16 cellular contexts compared by ENCODE assay signal in genomic region chr7:70777251-70777650, GRCh38.
DNase-seq lines count a peak whose midpoint lies in the region; ATAC-seq and TF ChIP-seq lines count a peak whose summit lies in the region.
"Had no signal": no experiment of that assay in that cellular context is flagged by ENCODE, and none has a peak within 500 bp of the region (broad histone marks: within the 10 kb centered on the region; RNA-seq: fewer than 3 reads in every experiment).

No MANE protein-coding gene starts in this region.

- no peak for DNase-seq in activated naive CD8-positive, alpha-beta T cell treated with anti-CD3 and anti-CD28 coated beads, Interleukin-2, amount 10 ng/mL, durations not matched to agents 7 days and 5 days
- DNase-seq in activated naive CD8-positive, alpha-beta T cell treated with anti-CD3 and anti-CD28 coated beads for 36 hours: no peak
- no peak for DNase-seq in activated CD8-positive, alpha-beta T cell treated with anti-CD3 and anti-CD28 coated beads for 36 hours
- no peak for DNase-seq in effector memory CD8-positive, alpha-beta T cell
- DNase-seq in COLO829 (ENCODE audit: low spot score) (no peak), dedifferentiated amniotic fluid mesenchymal stem cell (ENCODE audit: extremely low spot score) (no peak)
- DNase-seq: activated B cell treated with CpG ODN at 0.5 μM for 24 hours; naive thymus-derived CD4-positive, alpha-beta T cell; NCI-H2081; NCI-H446; OCI-M1; small intestine had no signal

- H3K4me1 Mint-ChIP-seq in activated naive CD8-positive, alpha-beta T cell treated with anti-CD3 and anti-CD28 coated beads, Interleukin-2, amount 10 ng/mL, durations not matched to agents 7 days and 5 days: peaks cover 26% of the 10 kb centered on the region
- no peaks in the 10 kb centered on the region for H3K4me1 Mint-ChIP-seq in activated naive CD8-positive, alpha-beta T cell treated with anti-CD3 and anti-CD28 coated beads for 36 hours
- H3K4me1 Mint-ChIP-seq in activated CD8-positive, alpha-beta T cell treated with anti-CD3 and anti-CD28 coated beads for 36 hours (ENCODE audit: low read depth): peaks cover 12% of the 10 kb centered on the region
- H3K4me1 Mint-ChIP-seq in effector memory CD8-positive, alpha-beta T cell (ENCODE audit: low read depth in 2 of 2): peaks cover 36 to 40% of the 10 kb centered on the region in 2 donors
- H3K4me1 Mint-ChIP-seq: activated B cell treated with CpG ODN at 0.5 μM for 24 hours had no signal

- ATAC-seq in activated naive CD8-positive, alpha-beta T cell treated with anti-CD3 and anti-CD28 coated beads, Interleukin-2, amount 10 ng/mL, durations not matched to agents 7 days and 5 days (ENCODE audit: low read depth): no peak
- no peak for ATAC-seq in activated CD8-positive, alpha-beta T cell treated with anti-CD3 and anti-CD28 coated beads for 36 hours
- no peak for ATAC-seq in effector memory CD8-positive, alpha-beta T cell (replicated peaks)
- ATAC-seq in HG03520 (IDR thresholded peaks at IDR 0.05; ENCODE audit: unreplicated experiment): no peak
- ATAC-seq: naive thymus-derived CD4-positive, alpha-beta T cell had no signal

- H3K9me3 Mint-ChIP-seq in activated naive CD8-positive, alpha-beta T cell treated with anti-CD3 and anti-CD28 coated beads, Interleukin-2, amount 10 ng/mL, durations not matched to agents 7 days and 5 days: no peaks in the 10 kb centered on the region
- no peaks in the 10 kb centered on the region for H3K9me3 Mint-ChIP-seq in activated naive CD8-positive, alpha-beta T cell treated with anti-CD3 and anti-CD28 coated beads for 36 hours
- H3K9me3 Mint-ChIP-seq in activated CD8-positive, alpha-beta T cell treated with anti-CD3 and anti-CD28 coated beads for 36 hours: no peaks in the 10 kb centered on the region
- no peaks in the 10 kb centered on the region for H3K9me3 Mint-ChIP-seq in effector memory CD8-positive, alpha-beta T cell
- H3K9me3 Mint-ChIP-seq: activated B cell treated with CpG ODN at 0.5 μM for 24 hours; endodermal cell; mesothelial cell of epicardium; naive thymus-derived CD4-positive, alpha-beta T cell had no signal

- POLR2A ChIA-PET in activated naive CD8-positive, alpha-beta T cell treated with anti-CD3 and anti-CD28 coated beads, Interleukin-2, amount 10 ng/mL, durations not matched to agents 7 days and 5 days (lab: Charles Lee): no interaction called here
- POLR2A ChIA-PET in activated CD8-positive, alpha-beta T cell treated with anti-CD3 and anti-CD28 coated beads for 36 hours (lab: Charles Lee): interaction anchor here (1.5 kb wide), 1 partner anchor 10 kb away, joined by 3 read pairs; no protein-coding TSS in a partner anchor

- peaks cover 2% of the 10 kb centered on the region for H3K36me3 Mint-ChIP-seq in activated naive CD8-positive, alpha-beta T cell treated with anti-CD3 and anti-CD28 coated beads, Interleukin-2, amount 10 ng/mL, durations not matched to agents 7 days and 5 days
- H3K36me3 Mint-ChIP-seq in activated naive CD8-positive, alpha-beta T cell treated with anti-CD3 and anti-CD28 coated beads for 36 hours: no peaks in the 10 kb centered on the region
- H3K36me3 Mint-ChIP-seq in activated CD8-positive, alpha-beta T cell treated with anti-CD3 and anti-CD28 coated beads for 36 hours (ENCODE audit: low read depth): no peaks in the 10 kb centered on the region
- H3K36me3 Mint-ChIP-seq in effector memory CD8-positive, alpha-beta T cell (ENCODE audit: insufficient read depth): peaks cover 68% of the 10 kb centered on the region
- H3K36me3 Mint-ChIP-seq: activated naive CD8-positive, alpha-beta T cell had no signal

- intact Hi-C loops in activated CD8-positive, alpha-beta T cell treated with anti-CD3 and anti-CD28 coated beads for 36 hours (cut with micrococcal nuclease): no loop called here

- CTCF ChIA-PET in activated CD8-positive, alpha-beta T cell treated with anti-CD3 and anti-CD28 coated beads for 36 hours (lab: Charles Lee): no interaction called here

- TF ChIP-seq CTCF in activated CD8-positive, alpha-beta T cell treated with anti-CD3 and anti-CD28 coated beads for 36 hours (IDR thresholded peaks at IDR 0.05): no peak

- H3K4me3 Mint-ChIP-seq in activated naive CD8-positive, alpha-beta T cell treated with anti-CD3 and anti-CD28 coated beads, Interleukin-2, amount 10 ng/mL, durations not matched to agents 7 days and 5 days: peak overlapping the region; percentile 25
- H3K4me3 Mint-ChIP-seq in activated naive CD8-positive, alpha-beta T cell treated with anti-CD3 and anti-CD28 coated beads for 36 hours: no peak overlapping the region
- no peak overlapping the region for H3K4me3 Mint-ChIP-seq in activated CD8-positive, alpha-beta T cell treated with anti-CD3 and anti-CD28 coated beads for 36 hours
- peak overlapping the region in 1 of 2 donors; percentile 38 for H3K4me3 Mint-ChIP-seq in effector memory CD8-positive, alpha-beta T cell
- H3K4me3 Mint-ChIP-seq: activated B cell treated with CpG ODN at 0.5 μM for 24 hours; activated naive CD8-positive, alpha-beta T cell; endodermal cell; mesothelial cell of epicardium had no signal

- peak overlapping the region; percentile 44 for H3K27ac Mint-ChIP-seq in activated naive CD8-positive, alpha-beta T cell treated with anti-CD3 and anti-CD28 coated beads, Interleukin-2, amount 10 ng/mL, durations not matched to agents 7 days and 5 days
- no peak overlapping the region for H3K27ac Mint-ChIP-seq in activated naive CD8-positive, alpha-beta T cell treated with anti-CD3 and anti-CD28 coated beads for 36 hours
- peak overlapping the region; percentile 45 for H3K27ac Mint-ChIP-seq in activated CD8-positive, alpha-beta T cell treated with anti-CD3 and anti-CD28 coated beads for 36 hours
- H3K27ac Mint-ChIP-seq in effector memory CD8-positive, alpha-beta T cell: peak overlapping the region; percentile 76 to 93
- H3K27ac Mint-ChIP-seq: activated B cell treated with CpG ODN at 0.5 μM for 24 hours; activated naive CD8-positive, alpha-beta T cell; endodermal cell; mesothelial cell of epicardium had no signal

- H3K27me3 Mint-ChIP-seq in activated naive CD8-positive, alpha-beta T cell treated with anti-CD3 and anti-CD28 coated beads, Interleukin-2, amount 10 ng/mL, durations not matched to agents 7 days and 5 days: peaks cover 3% of the 10 kb centered on the region
- peaks cover 5% of the 10 kb centered on the region for H3K27me3 Mint-ChIP-seq in activated naive CD8-positive, alpha-beta T cell treated with anti-CD3 and anti-CD28 coated beads for 36 hours
- H3K27me3 Mint-ChIP-seq in activated CD8-positive, alpha-beta T cell treated with anti-CD3 and anti-CD28 coated beads for 36 hours: peaks cover 2% of the 10 kb centered on the region
- no peaks in the 10 kb centered on the region for H3K27me3 Mint-ChIP-seq in effector memory CD8-positive, alpha-beta T cell
- H3K27me3 Mint-ChIP-seq: activated B cell treated with CpG ODN at 0.5 μM for 24 hours had no signal
